ENCODE assay signal across 8 cellular contexts in the genomic region with DNA sequence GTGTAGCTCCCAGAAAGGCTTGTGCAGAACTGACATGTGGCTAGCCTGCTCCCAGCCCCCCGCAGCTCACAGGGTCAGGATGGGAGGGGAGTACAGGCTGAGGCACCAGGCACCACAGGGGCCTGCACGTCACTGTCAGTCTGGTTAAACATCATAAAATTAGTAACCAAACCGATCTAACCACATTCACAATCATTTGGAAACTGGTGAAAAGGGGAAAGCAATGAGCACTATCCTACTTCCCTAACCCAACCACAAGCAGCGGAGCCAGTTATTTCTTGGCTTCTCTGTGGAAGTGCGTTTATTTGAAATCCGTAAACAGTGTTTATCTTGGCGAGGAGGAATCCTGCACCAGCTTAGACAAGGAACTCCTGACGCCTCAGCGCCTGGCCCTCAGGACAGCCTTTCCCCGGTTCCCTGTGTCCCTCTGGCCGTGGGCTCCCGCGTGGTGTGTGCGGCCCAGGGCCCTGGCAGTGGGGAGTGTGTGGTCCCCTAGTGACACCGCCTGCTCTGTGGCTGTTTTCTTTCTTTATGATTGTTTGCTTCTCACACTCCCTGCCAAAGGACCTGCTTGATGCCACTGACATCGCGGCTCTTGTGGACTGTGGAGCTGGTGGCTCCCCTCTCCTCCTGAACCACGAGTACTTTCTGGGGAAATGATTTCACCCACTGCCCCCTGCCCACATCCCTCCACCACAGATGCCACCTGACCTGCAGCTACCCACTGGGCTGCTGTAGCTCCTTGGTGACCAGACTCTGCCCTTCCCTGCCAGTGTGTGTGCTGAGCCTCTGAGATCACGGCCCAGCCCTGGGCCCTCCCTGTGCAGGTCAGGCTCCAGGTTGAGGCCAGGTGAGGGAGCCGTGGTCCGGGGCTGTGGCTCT. TPM values are rescaled to one million over a fixed set of nuclear protein-coding genes. Genes with fewer than 3 reads are reported as not detected.
DNase-seq lines count a peak whose midpoint lies in the region; ATAC-seq and TF ChIP-seq lines count a peak whose summit lies in the region.

No MANE protein-coding gene starts in this region.

- H3K9me3 ChIP-seq in hepatocyte (ENCODE audit: low read depth): no peaks in the 10 kb centered on the region

- H3K27me3 ChIP-seq in hepatocyte: no peaks in the 10 kb centered on the region

- H3K36me3 Mint-ChIP-seq in activated T-cell treated with anti-CD3 and anti-CD28 coated beads, Interleukin-2, amount 50 U/mL, for 24 hours (ENCODE audit: low read depth): peaks cover 2% of the 10 kb centered on the region
- peaks cover under 1% of the 10 kb centered on the region for H3K36me3 Mint-ChIP-seq in stimulated activated memory B cell treated with anti-CD40 and anti-IgM and Interleukin-4, amounts not matched to agents 10 μg/mL and 1 μg/mL and 100 μg/mL, for 72 hours

- H3K36me3 ChIP-seq in hepatocyte (replicated peaks; ENCODE audit: insufficient read depth, low read depth): no peaks in the 10 kb centered on the region

- peaks cover 39% of the 10 kb centered on the region for H3K4me1 ChIP-seq in hepatocyte (ENCODE audit: insufficient read depth)

- DNase-seq in DMS79 treated with DMSO at 0.1 percent for 48 hours (lab: John Stamatoyannopoulos, UW) (peak; percentile 4), hepatocyte (ENCODE audit: low spot score) (peak; percentile 60), OCI-M2 (lab: John Stamatoyannopoulos, UW; ENCODE audit: unreplicated experiment) (no peak)
- DNase-seq in activated T-cell treated with anti-CD3 and anti-CD28 coated beads, Interleukin-2, amount 50 U/mL, for 24 hours: peak; percentile 54
- no peak for DNase-seq in stimulated activated naive CD4-positive, alpha-beta T cell treated with Interleukin-2 at 50 U/mL for 16 hours (lab: John Stamatoyannopoulos, UW)

- no peak overlapping the region for H3K4me3 ChIP-seq in hepatocyte

- no peaks in the 10 kb centered on the region for H3K9me3 Mint-ChIP-seq in activated T-cell treated with anti-CD3 and anti-CD28 coated beads, Interleukin-2, amount 50 U/mL, for 24 hours
- H3K9me3 Mint-ChIP-seq in stimulated activated memory B cell treated with anti-CD40 and anti-IgM and Interleukin-4, amounts not matched to agents 10 μg/mL and 1 μg/mL and 100 μg/mL, for 72 hours: peaks cover 3% of the 10 kb centered on the region

- ATAC-seq in GM19395 (IDR thresholded peaks at IDR 0.05; ENCODE audit: unreplicated experiment): peak; percentile 41
- ATAC-seq in HG03469 (IDR thresholded peaks at IDR 0.05; ENCODE audit: unreplicated experiment): peak; percentile 23
- ATAC-seq in stimulated activated memory B cell treated with anti-CD40 and anti-IgM and Interleukin-4, amounts not matched to agents 10 μg/mL and 1 μg/mL and 100 μg/mL, for 72 hours: peak; percentile 48

- H3K27ac ChIP-seq in hepatocyte: peak overlapping the region; percentile 70

- no peak overlapping the region for H2AFZ ChIP-seq in hepatocyte

- no peaks in the 10 kb centered on the region for H3K27me3 Mint-ChIP-seq in activated T-cell treated with anti-CD3 and anti-CD28 coated beads, Interleukin-2, amount 50 U/mL, for 24 hours
- no peaks in the 10 kb centered on the region for H3K27me3 Mint-ChIP-seq in stimulated activated memory B cell treated with anti-CD40 and anti-IgM and Interleukin-4, amounts not matched to agents 10 μg/mL and 1 μg/mL and 100 μg/mL, for 72 hours

- H3K4me3 Mint-ChIP-seq in activated T-cell treated with anti-CD3 and anti-CD28 coated beads, Interleukin-2, amount 50 U/mL, for 24 hours: no peak overlapping the region
- no peak overlapping the region for H3K4me3 Mint-ChIP-seq in stimulated activated memory B cell treated with anti-CD40 and anti-IgM and Interleukin-4, amounts not matched to agents 10 μg/mL and 1 μg/mL and 100 μg/mL, for 72 hours

- H3K4me1 Mint-ChIP-seq in activated T-cell treated with anti-CD3 and anti-CD28 coated beads, Interleukin-2, amount 50 U/mL, for 24 hours (ENCODE audit: low read depth): peaks cover 29% of the 10 kb centered on the region
- peaks cover 57% of the 10 kb centered on the region for H3K4me1 Mint-ChIP-seq in stimulated activated memory B cell treated with anti-CD40 and anti-IgM and Interleukin-4, amounts not matched to agents 10 μg/mL and 1 μg/mL and 100 μg/mL, for 72 hours

- peaks cover 86% of the 10 kb centered on the region for H3K79me2 ChIP-seq in hepatocyte

- peaks cover 66% of the 10 kb centered on the region for H4K20me1 ChIP-seq in hepatocyte (ENCODE audit: insufficient read depth, poor library complexity, severe bottlenecking)

- 46% methylated on average over 21 of the region's 21 CpGs for WGBS in hepatocyte (ENCODE audit: low lambda C conversion rate, missing lambda C conversion rate)

- peak overlapping the region; percentile 74 for H3K27ac Mint-ChIP-seq in activated T-cell treated with anti-CD3 and anti-CD28 coated beads, Interleukin-2, amount 50 U/mL, for 24 hours
- H3K27ac Mint-ChIP-seq in stimulated activated memory B cell treated with anti-CD40 and anti-IgM and Interleukin-4, amounts not matched to agents 10 μg/mL and 1 μg/mL and 100 μg/mL, for 72 hours: no peak overlapping the region

- no peak for TF ChIP-seq CTCF in hepatocyte (IDR thresholded peaks at IDR 0.05; ENCODE audit: poor library complexity)

- no peaks in the 10 kb centered on the region for H3K9me2 ChIP-seq in hepatocyte (replicated peaks; ENCODE audit: insufficient read depth)

- peak overlapping the region; percentile 58 for H3K4me2 ChIP-seq in hepatocyte

RNA-seq across cellular contexts. Expression of a gene that starts 38.0 kb away (rescaled TPM):
- total RNA-seq in hepatocyte: 53.6 and 55.8 TPM in 2 replicates
- polyA plus RNA-seq in hepatocyte: 35.1 and 41.2 TPM in 2 replicates

Comparison
In these comparisons a context has a peak if more than half of its experiments do, and no peak if none do; other contexts are left out.
1. DNase-seq: peak in DMS79 treated with DMSO at 0.1 percent for 48 hours (single experiment), activated T-cell treated with anti-CD3 and anti-CD28 coated beads, Interleukin-2, amount 50 U/mL, for 24 hours (single experiment) and hepatocyte (single experiment); none in OCI-M2 (single experiment) and stimulated activated naive CD4-positive, alpha-beta T cell treated with Interleukin-2 at 50 U/mL for 16 hours (single experiment).
2. Peak in every context shown above with its lines, with median percentiles within 50 percentile points of each other: ATAC-seq.